In the genomic region with DNA sequence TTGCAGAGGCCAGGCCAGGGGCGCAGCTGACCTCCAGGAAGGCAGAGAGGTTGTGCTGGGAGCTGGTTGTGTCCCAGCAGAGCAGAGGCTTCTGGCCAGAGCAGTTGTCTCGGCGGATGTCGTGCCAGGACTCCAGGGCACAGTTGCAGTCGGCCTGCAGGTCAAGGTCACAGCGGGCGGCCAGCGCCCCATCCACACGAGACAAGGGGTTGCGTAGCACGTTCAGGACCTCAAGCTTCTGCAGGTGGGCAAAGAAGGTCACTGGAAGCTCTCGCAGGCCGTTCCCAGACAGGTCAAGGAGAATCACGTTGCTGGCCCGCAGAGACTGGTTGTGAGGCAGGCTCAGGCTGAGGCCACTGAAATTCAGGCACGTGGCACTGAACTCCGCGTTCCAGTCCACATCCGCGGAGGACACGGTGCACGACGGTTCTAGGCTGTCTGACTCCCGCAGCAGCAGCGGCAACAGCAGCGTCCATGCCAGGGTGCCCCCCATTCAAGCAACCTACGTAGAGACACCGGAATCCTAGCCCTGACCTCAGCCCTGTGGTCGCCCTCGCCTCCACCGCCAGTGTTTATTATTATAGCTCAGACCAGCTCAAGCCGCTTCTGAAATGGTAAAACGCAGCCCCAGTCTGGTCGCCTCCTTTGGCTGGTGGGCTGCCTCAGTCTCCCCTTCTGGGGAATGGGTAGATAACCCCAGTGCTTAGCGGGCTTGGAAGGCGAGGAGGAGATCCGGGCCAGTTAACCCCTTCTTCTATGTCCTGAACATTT, we compare ENCODE assay signal across 18 cellular contexts. TPM values are rescaled to one million over a fixed set of nuclear protein-coding genes. Genes with fewer than 3 reads are reported as not detected.
A peak's percentile ranks its signal among the peaks of the same experiment; 100 is the strongest.
DNase-seq lines count a peak whose midpoint lies in the region; ATAC-seq and TF ChIP-seq lines count a peak whose summit lies in the region.
"Had no signal": no experiment of that assay in that cellular context is flagged by ENCODE, and none has a peak within 500 bp of the region (broad histone marks: within the 10 kb centered on the region; RNA-seq: fewer than 3 reads in every experiment).

No MANE protein-coding gene starts in this region.

- intact Hi-C loops in Right ventricle myocardium superior (cut with DNase I), result no loop called here
- intact Hi-C loops in right cardiac atrium (cut with DNase I), result loop anchor here in 2 of 4 donors (5.0 to 10.0 kb wide), 2 partner anchors 44 to 122 kb away; a partner anchor contains a TSS
- intact Hi-C loops in dendritic cell treated with granulocyte-macrophage colony-stimulating factor and Interleukin-4, amounts not matched to agents 40 ng/mL and 50 ng/mL, for 4 days (cut with micrococcal nuclease), result no loop called here
- intact Hi-C loops in tibial artery (cut with DNase I; ENCODE audit: low total_unique reads), result loop anchor here (5.0 kb wide), 1 partner anchor 44 kb away; no protein-coding TSS in a partner anchor

- POLR2A ChIA-PET in activated CD4-positive, alpha-beta T cell treated with anti-CD3 and anti-CD28 coated beads, Interleukin-2, amount 10 ng/mL, durations not matched to agents 7 days and 5 days (lab: Charles Lee), result no interaction called here

- ATAC-seq in Right ventricle myocardium superior (ENCODE audit: poor library complexity), result peak; percentile 29
- no peak for ATAC-seq in right cardiac atrium
- ATAC-seq: A549 had no signal

- H3K4me1 ChIP-seq in right cardiac atrium (ENCODE audit: control insufficient read depth, insufficient read depth, low read length), result no peaks in the 10 kb centered on the region
- H3K4me1 ChIP-seq in muscle layer of duodenum (ENCODE audit: control insufficient read depth in 1 of 2, insufficient read depth in 2 of 2, low read length in 2 of 2), result peaks cover 0 to 6% of the 10 kb centered on the region in 2 donors
- no peaks in the 10 kb centered on the region for H3K4me1 ChIP-seq in tibial artery

- H3K36me3 ChIP-seq in muscle layer of duodenum (ENCODE audit: control insufficient read depth in 1 of 2, insufficient read depth in 2 of 2, low read length in 2 of 2), result no peaks in the 10 kb centered on the region
- no peaks in the 10 kb centered on the region for H3K36me3 ChIP-seq in tibial artery

- peaks cover 58% of the 10 kb centered on the region for H3K36me3 Mint-ChIP-seq in dendritic cell treated with granulocyte-macrophage colony-stimulating factor and Interleukin-4, amounts not matched to agents 40 ng/mL and 50 ng/mL, for 4 days (ENCODE audit: low read depth)
- H3K36me3 Mint-ChIP-seq in activated CD4-positive, alpha-beta T cell treated with anti-CD3 and anti-CD28 coated beads, Interleukin-2, amount 10 ng/mL, durations not matched to agents 7 days and 5 days (ENCODE audit: low read depth), result no peaks in the 10 kb centered on the region

- no peaks in the 10 kb centered on the region for H3K9me3 ChIP-seq in right cardiac atrium (ENCODE audit: control insufficient read depth, low read length)
- H3K9me3 ChIP-seq in muscle layer of duodenum (ENCODE audit: control insufficient read depth in 1 of 2, low read length in 2 of 2), result no peaks in the 10 kb centered on the region
- no peaks in the 10 kb centered on the region for H3K9me3 ChIP-seq in tibial artery
- H3K9me3 ChIP-seq: A549 had no signal

- no peak overlapping the region for H3K27ac ChIP-seq in right cardiac atrium (ENCODE audit: low read length)
- H3K27ac ChIP-seq in muscle layer of duodenum (ENCODE audit: low read length), result no peak overlapping the region
- H3K27ac ChIP-seq in tibial artery, result no peak overlapping the region
- H3K27ac ChIP-seq: KMS-11 had no signal

- peak overlapping the region; percentile 96 for H3K27ac Mint-ChIP-seq in dendritic cell treated with granulocyte-macrophage colony-stimulating factor and Interleukin-4, amounts not matched to agents 40 ng/mL and 50 ng/mL, for 4 days
- no peak overlapping the region for H3K27ac Mint-ChIP-seq in activated CD4-positive, alpha-beta T cell treated with anti-CD3 and anti-CD28 coated beads, Interleukin-2, amount 10 ng/mL, durations not matched to agents 7 days and 5 days
- H3K27ac Mint-ChIP-seq: activated T-cell treated with anti-CD3 and anti-CD28 coated beads, Interleukin-2, amount 50 U/mL, for 24 hours had no signal

- no peaks in the 10 kb centered on the region for H3K9me3 Mint-ChIP-seq in dendritic cell treated with granulocyte-macrophage colony-stimulating factor and Interleukin-4, amounts not matched to agents 40 ng/mL and 50 ng/mL, for 4 days
- H3K9me3 Mint-ChIP-seq in activated CD4-positive, alpha-beta T cell treated with anti-CD3 and anti-CD28 coated beads, Interleukin-2, amount 10 ng/mL, durations not matched to agents 7 days and 5 days, result no peaks in the 10 kb centered on the region
- H3K9me3 Mint-ChIP-seq: activated T-cell treated with anti-CD3 and anti-CD28 coated beads, Interleukin-2, amount 50 U/mL, for 24 hours had no signal

- no peak for TF ChIP-seq CTCF in tibial artery (IDR thresholded peaks at IDR 0.05)

- H3K4me3 ChIP-seq in right cardiac atrium (ENCODE audit: low read length) (no peak overlapping the region), muscle layer of duodenum (ENCODE audit: low read depth in 1 of 2, low read length in 2 of 2) (peak overlapping the region; percentile 42 to 54), tibial artery (peak overlapping the region; percentile 34 to 39)
- H3K4me3 ChIP-seq: A549 had no signal

- peak overlapping the region; percentile 95 for H3K4me3 Mint-ChIP-seq in dendritic cell treated with granulocyte-macrophage colony-stimulating factor and Interleukin-4, amounts not matched to agents 40 ng/mL and 50 ng/mL, for 4 days
- no peak overlapping the region for H3K4me3 Mint-ChIP-seq in activated CD4-positive, alpha-beta T cell treated with anti-CD3 and anti-CD28 coated beads, Interleukin-2, amount 10 ng/mL, durations not matched to agents 7 days and 5 days
- H3K4me3 Mint-ChIP-seq: activated T-cell treated with anti-CD3 and anti-CD28 coated beads, Interleukin-2, amount 50 U/mL, for 24 hours had no signal

- H3K27me3 Mint-ChIP-seq in dendritic cell treated with granulocyte-macrophage colony-stimulating factor and Interleukin-4, amounts not matched to agents 40 ng/mL and 50 ng/mL, for 4 days, result no peaks in the 10 kb centered on the region
- H3K27me3 Mint-ChIP-seq in activated CD4-positive, alpha-beta T cell treated with anti-CD3 and anti-CD28 coated beads, Interleukin-2, amount 10 ng/mL, durations not matched to agents 7 days and 5 days, result peaks cover 22% of the 10 kb centered on the region

- DNase-seq in Right ventricle myocardium superior, result peak; percentile 53
- no peak for DNase-seq in right cardiac atrium
- DNase-seq in tibial artery, result no peak
- DNase-seq in activated CD4-positive, alpha-beta T cell treated with anti-CD3 and anti-CD28 coated beads, Interleukin-2, amount 10 ng/mL, durations not matched to agents 7 days and 5 days, result no peak
- DNase-seq in NCI-H748 treated with DMSO at 0.1 percent for 48 hours (lab: John Stamatoyannopoulos, UW), result no peak
- no peak for DNase-seq in T-helper 1 cell
- DNase-seq: activated CD4-positive, alpha-beta T cell treated with anti-CD3 and anti-CD28 coated beads for 4 hours; activated T-cell treated with anti-CD3 and anti-CD28 coated beads, Interleukin-2, amount 50 U/mL, for 24 hours; NCI-H1436 treated with DMSO at 0.1 percent for 48 hours; stimulated activated naive CD8-positive, alpha-beta T cell treated with anti-CD3 and anti-CD28 coated beads, Interleukin-15, Interleukin-2, amounts not matched to agents 100 U/mL and 50 U/mL, for 24 hours; T-helper 2 cell had no signal

- peaks cover 84% of the 10 kb centered on the region for H3K4me1 Mint-ChIP-seq in dendritic cell treated with granulocyte-macrophage colony-stimulating factor and Interleukin-4, amounts not matched to agents 40 ng/mL and 50 ng/mL, for 4 days (ENCODE audit: low read depth)
- H3K4me1 Mint-ChIP-seq in activated CD4-positive, alpha-beta T cell treated with anti-CD3 and anti-CD28 coated beads, Interleukin-2, amount 10 ng/mL, durations not matched to agents 7 days and 5 days, result peaks cover 15% of the 10 kb centered on the region

- 64% methylated on average over 37 of the region's 37 CpGs for WGBS in right cardiac atrium

- CTCF ChIA-PET in activated CD4-positive, alpha-beta T cell treated with anti-CD3 and anti-CD28 coated beads, Interleukin-2, amount 10 ng/mL, durations not matched to agents 7 days and 5 days (lab: Charles Lee), result interaction anchor here (0.5 to 2.2 kb wide), 2 partner anchors 8 to 505 kb away, joined by 4 to 7 read pairs; no protein-coding TSS in a partner anchor

- H3K27me3 ChIP-seq in right cardiac atrium (ENCODE audit: control insufficient read depth, insufficient read depth), result no peaks in the 10 kb centered on the region
- no peaks in the 10 kb centered on the region for H3K27me3 ChIP-seq in muscle layer of duodenum (ENCODE audit: low read depth, low read length)
- peaks cover 0 to 32% of the 10 kb centered on the region in 2 donors for H3K27me3 ChIP-seq in tibial artery

RNA-seq across cellular contexts. Expression of a gene that starts 0.8 kb away (rescaled TPM):
- total RNA-seq in Right ventricle myocardium superior, result 3.6 TPM
- total RNA-seq in right cardiac atrium, result 1 to 10 TPM; 3.1 to 4.3 (median 3.7) TPM
- 1.5 TPM for polyA plus RNA-seq in right cardiac atrium
- not detected for total RNA-seq in activated CD4-positive, alpha-beta T cell treated with anti-CD3 and anti-CD28 coated beads, Interleukin-2, amount 10 ng/mL, durations not matched to agents 7 days and 5 days
- total RNA-seq: dermis microvascular lymphatic vessel endothelial cell, myocyte, RPMI7951 had no signal
- polyA plus RNA-seq: A549 had no signal

RNA-seq across cellular contexts. Expression of a gene that starts 10.7 kb away (rescaled TPM):
- total RNA-seq in Right ventricle myocardium superior, result 0.54 TPM
- under 1 TPM in 3 of 4 donors, not detected in 1; 0.50 to 0.60 (median 0.53) TPM for total RNA-seq in right cardiac atrium
- 0.25 TPM for polyA plus RNA-seq in right cardiac atrium
- total RNA-seq in activated CD4-positive, alpha-beta T cell treated with anti-CD3 and anti-CD28 coated beads, Interleukin-2, amount 10 ng/mL, durations not matched to agents 7 days and 5 days, result not detected

RNA-seq across cellular contexts. Expression of a gene that starts 22.5 kb away (rescaled TPM):
- total RNA-seq in Right ventricle myocardium superior (30.4 TPM), right cardiac atrium (10 to 100 TPM; 32.7 to 40.0 (median 37.8) TPM)
- 36.2 TPM for polyA plus RNA-seq in right cardiac atrium
- 100 to 1,000 TPM; 112 to 123 TPM for total RNA-seq in activated CD4-positive, alpha-beta T cell treated with anti-CD3 and anti-CD28 coated beads, Interleukin-2, amount 10 ng/mL, durations not matched to agents 7 days and 5 days

RNA-seq across cellular contexts. Expression of a gene that starts 41.3 kb away (rescaled TPM):
- total RNA-seq in Right ventricle myocardium superior (26.0 TPM), right cardiac atrium (10 to 100 TPM; 36.9 to 55.4 (median 45.3) TPM)
- 50.7 TPM for polyA plus RNA-seq in right cardiac atrium
- total RNA-seq in activated CD4-positive, alpha-beta T cell treated with anti-CD3 and anti-CD28 coated beads, Interleukin-2, amount 10 ng/mL, durations not matched to agents 7 days and 5 days, result 10 to 100 TPM; 10.7 to 12.1 TPM

RNA-seq across cellular contexts. Expression of a gene that starts 56.3 kb away (rescaled TPM):
- total RNA-seq in Right ventricle myocardium superior (33.6 TPM), right cardiac atrium (10 to 100 TPM; 31.3 to 42.0 (median 35.0) TPM)
- polyA plus RNA-seq in right cardiac atrium, result 17.4 TPM
- total RNA-seq in activated CD4-positive, alpha-beta T cell treated with anti-CD3 and anti-CD28 coated beads, Interleukin-2, amount 10 ng/mL, durations not matched to agents 7 days and 5 days, result 10 to 100 TPM; 24.1 to 24.8 TPM
